ENCODE assay signal across 1 cellular context in the genomic region with DNA sequence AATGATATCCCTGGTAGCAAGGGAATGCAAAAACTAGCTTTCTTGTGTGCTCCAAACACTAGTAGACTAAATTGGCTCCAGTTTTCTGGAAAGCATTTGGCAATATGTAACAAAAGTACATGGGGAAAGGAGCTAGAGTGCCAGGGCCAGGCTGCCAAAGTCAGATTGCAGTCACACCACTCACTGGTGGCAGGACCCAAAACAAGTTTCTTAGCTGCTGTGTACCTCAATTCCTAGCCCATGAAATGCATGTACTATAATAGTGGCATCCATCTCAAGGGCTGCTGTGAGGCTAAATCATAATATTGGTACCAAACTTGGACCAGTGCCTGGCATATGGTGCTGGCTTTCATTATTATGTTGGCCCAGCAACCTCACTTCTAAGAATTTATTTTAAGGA.
TF ChIP-seq lines count a peak whose summit lies in the region.

No MANE protein-coding gene starts in this region.

TF ChIP-seq in IMR-90, 13 proteins besides CTCF, POLR2A, EP300 and RAD21 (continued from another document):
- TF ChIP-seq ELK1 (IDR thresholded peaks at IDR 0.05; ENCODE audit: borderline replicate concordance, low read depth, low read length) (no peak), MAFK (IDR thresholded peaks at IDR 0.05; ENCODE audit: low read depth, low read length) (no peak), SMC3 (IDR thresholded peaks at IDR 0.05; ENCODE audit: low read depth, low read length) (no peak), MAZ (IDR thresholded peaks at IDR 0.05; ENCODE audit: borderline replicate concordance, low read depth, low read length) (no peak), CHD1 (IDR thresholded peaks at IDR 0.05; ENCODE audit: low read depth, low read length) (no peak), RCOR1 (IDR thresholded peaks at IDR 0.05; ENCODE audit: insufficient replicate concordance, low read length) (no peak), MXI1 (IDR thresholded peaks at IDR 0.05; ENCODE audit: borderline replicate concordance, low read depth, low read length) (no peak), USF2 (IDR thresholded peaks at IDR 0.05; ENCODE audit: low read depth, low read length) (no peak), CEBPB (IDR thresholded peaks at IDR 0.05; ENCODE audit: low read depth, low read length) (no peak), RFX5 (IDR thresholded peaks at IDR 0.05; ENCODE audit: low read depth, low read length) (no peak), BHLHE40 (IDR thresholded peaks at IDR 0.05; ENCODE audit: low read depth, low read length) (no peak), FOS (IDR thresholded peaks at IDR 0.05; ENCODE audit: low read depth, low read length) (no peak)
